ENCODE assay signal across 9 cellular contexts in the genomic region with DNA sequence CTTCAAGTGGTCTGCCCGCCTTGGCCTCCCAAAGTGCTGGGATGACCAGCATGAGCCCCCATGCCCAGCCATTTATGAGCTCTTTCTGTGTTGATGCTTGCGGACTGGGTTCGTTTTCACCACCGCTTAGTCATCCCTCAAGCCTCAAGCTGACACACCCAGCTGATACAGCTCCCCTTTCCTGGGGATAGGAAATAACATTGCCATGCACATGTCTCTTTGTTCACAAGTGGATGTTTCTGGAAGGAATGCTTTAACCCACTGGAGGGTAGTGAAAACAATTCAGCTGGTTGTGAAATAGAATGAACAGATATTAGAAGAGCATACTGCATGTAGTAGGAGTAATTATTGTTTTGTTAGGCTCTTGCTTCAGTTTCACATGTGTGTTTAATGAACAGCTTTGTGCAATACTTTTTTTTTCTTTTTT. TPM values are rescaled to one million over a fixed set of nuclear protein-coding genes. Genes with fewer than 3 reads are reported as not detected.
DNase-seq lines count a peak whose midpoint lies in the region; ATAC-seq and TF ChIP-seq lines count a peak whose summit lies in the region.
"Had no signal": no experiment of that assay in that cellular context is flagged by ENCODE, and none has a peak within 500 bp of the region (broad histone marks: within the 10 kb centered on the region; RNA-seq: fewer than 3 reads in every experiment).

No MANE protein-coding gene starts in this region.

- H3K27me3 Mint-ChIP-seq in activated CD8-positive, alpha-beta memory T cell treated with anti-CD3 and anti-CD28 coated beads, Interleukin-2, amount 10 ng/mL, durations not matched to agents 7 days and 5 days, result peaks cover 25% of the 10 kb centered on the region
- peaks cover 7% of the 10 kb centered on the region for H3K27me3 Mint-ChIP-seq in activated T-helper 17 cell treated with anti-CD3 and anti-CD28 coated beads, Interleukin-2, amount 50 U/mL, for 72 hours
- H3K27me3 Mint-ChIP-seq in type B pancreatic cell, result no peaks in the 10 kb centered on the region

- H3K4me1 Mint-ChIP-seq in activated CD8-positive, alpha-beta memory T cell treated with anti-CD3 and anti-CD28 coated beads, Interleukin-2, amount 10 ng/mL, durations not matched to agents 7 days and 5 days, result peaks cover 30% of the 10 kb centered on the region
- peaks cover 13% of the 10 kb centered on the region for H3K4me1 Mint-ChIP-seq in activated T-helper 17 cell treated with anti-CD3 and anti-CD28 coated beads, Interleukin-2, amount 50 U/mL, for 72 hours
- peaks cover 22% of the 10 kb centered on the region for H3K4me1 Mint-ChIP-seq in type B pancreatic cell (ENCODE audit: unreplicated experiment)

- H3K9me3 Mint-ChIP-seq in activated CD8-positive, alpha-beta memory T cell treated with anti-CD3 and anti-CD28 coated beads, Interleukin-2, amount 10 ng/mL, durations not matched to agents 7 days and 5 days (ENCODE audit: low read depth), result no peaks in the 10 kb centered on the region
- H3K9me3 Mint-ChIP-seq in activated T-helper 17 cell treated with anti-CD3 and anti-CD28 coated beads, Interleukin-2, amount 50 U/mL, for 72 hours, result no peaks in the 10 kb centered on the region
- no peaks in the 10 kb centered on the region for H3K9me3 Mint-ChIP-seq in type B pancreatic cell

- H3K36me3 Mint-ChIP-seq in activated CD8-positive, alpha-beta memory T cell treated with anti-CD3 and anti-CD28 coated beads, Interleukin-2, amount 10 ng/mL, durations not matched to agents 7 days and 5 days, result no peaks in the 10 kb centered on the region
- H3K36me3 Mint-ChIP-seq in activated T-helper 17 cell treated with anti-CD3 and anti-CD28 coated beads, Interleukin-2, amount 50 U/mL, for 72 hours (ENCODE audit: low read depth), result no peaks in the 10 kb centered on the region
- no peaks in the 10 kb centered on the region for H3K36me3 Mint-ChIP-seq in type B pancreatic cell

- no peak overlapping the region for H3K4me3 Mint-ChIP-seq in activated CD8-positive, alpha-beta memory T cell treated with anti-CD3 and anti-CD28 coated beads, Interleukin-2, amount 10 ng/mL, durations not matched to agents 7 days and 5 days
- peak overlapping the region; percentile 54 for H3K4me3 Mint-ChIP-seq in activated T-helper 17 cell treated with anti-CD3 and anti-CD28 coated beads, Interleukin-2, amount 50 U/mL, for 72 hours
- H3K4me3 Mint-ChIP-seq in type B pancreatic cell, result peak overlapping the region; percentile 44

- no peak for TF ChIP-seq CTCF in type B pancreatic cell (conservative IDR thresholded peaks at IDR 0.05)

- H3K27ac Mint-ChIP-seq in activated CD8-positive, alpha-beta memory T cell treated with anti-CD3 and anti-CD28 coated beads, Interleukin-2, amount 10 ng/mL, durations not matched to agents 7 days and 5 days, result peak overlapping the region; percentile 8
- peak overlapping the region; percentile 85 for H3K27ac Mint-ChIP-seq in activated T-helper 17 cell treated with anti-CD3 and anti-CD28 coated beads, Interleukin-2, amount 50 U/mL, for 72 hours
- H3K27ac Mint-ChIP-seq in type B pancreatic cell, result peak overlapping the region; percentile 96

- no peak for DNase-seq in activated CD8-positive, alpha-beta memory T cell treated with anti-CD3 and anti-CD28 coated beads, Interleukin-2, amount 10 ng/mL, durations not matched to agents 7 days and 5 days
- no peak for DNase-seq in activated CD8-positive, alpha-beta memory T cell treated with anti-CD3 and anti-CD28 coated beads for 24 hours
- DNase-seq in hepatic stellate cell (ENCODE audit: low spot score) (peak; percentile 92), type B pancreatic cell (ENCODE audit: extremely low spot score, unreplicated experiment) (no peak), KBM-7 (no peak)
- DNase-seq: amygdala had no signal

- ATAC-seq in activated CD8-positive, alpha-beta memory T cell treated with anti-CD3 and anti-CD28 coated beads, Interleukin-2, amount 10 ng/mL, durations not matched to agents 7 days and 5 days, result no peak
- ATAC-seq in activated T-helper 17 cell treated with anti-CD3 and anti-CD28 coated beads, Interleukin-2, amount 50 U/mL, for 72 hours (replicated peaks), result peak; percentile 28
- ATAC-seq in HG03457 (IDR thresholded peaks at IDR 0.05; ENCODE audit: unreplicated experiment) (no peak), HG02623 (IDR thresholded peaks at IDR 0.05; ENCODE audit: unreplicated experiment) (no peak)

- in situ Hi-C loops in KBM-7 (cut with MboI; ENCODE audit: low pct_unique_long_range_greater_than_20kb, low sequenced_read_pairs), result loop anchor here (25.0 kb wide), 1 partner anchor 337 kb away; no protein-coding TSS in a partner anchor

- CTCF ChIA-PET in activated CD8-positive, alpha-beta memory T cell treated with anti-CD3 and anti-CD28 coated beads, Interleukin-2, amount 10 ng/mL, durations not matched to agents 7 days and 5 days (lab: Charles Lee), result interaction anchor here (0.9 to 1.1 kb wide), 2 partner anchors 9 to 37 kb away, joined by 3 read pairs; a partner anchor contains a TSS

RNA-seq across cellular contexts. Expression of a gene that starts 8.5 kb away (rescaled TPM):
- total RNA-seq in activated CD8-positive, alpha-beta memory T cell treated with anti-CD3 and anti-CD28 coated beads, Interleukin-2, amount 10 ng/mL, durations not matched to agents 7 days and 5 days, result under 1 TPM in 1 of 2 experiments, not detected in 1; 0.55 TPM
- 1 to 10 TPM in 1 of 2 donors, under 1 TPM in 1; 0.76 to 1.5 TPM for total RNA-seq in activated T-helper 17 cell treated with anti-CD3 and anti-CD28 coated beads, Interleukin-2, amount 50 U/mL, for 72 hours
- 8.5 and 11.5 TPM in 2 replicates for total RNA-seq in type B pancreatic cell (ENCODE audit: low replicate concordance)

RNA-seq across cellular contexts. Expression of a gene that starts 10.2 kb away (rescaled TPM):
- total RNA-seq in activated CD8-positive, alpha-beta memory T cell treated with anti-CD3 and anti-CD28 coated beads, Interleukin-2, amount 10 ng/mL, durations not matched to agents 7 days and 5 days, result not detected
- total RNA-seq in activated T-helper 17 cell treated with anti-CD3 and anti-CD28 coated beads, Interleukin-2, amount 50 U/mL, for 72 hours, result not detected
- 0.57 TPM in 1 of 2 replicates, not detected in the other for total RNA-seq in type B pancreatic cell (ENCODE audit: low replicate concordance)

RNA-seq across cellular contexts. Expression of a gene that starts 20.0 kb away (rescaled TPM):
- total RNA-seq in activated CD8-positive, alpha-beta memory T cell treated with anti-CD3 and anti-CD28 coated beads, Interleukin-2, amount 10 ng/mL, durations not matched to agents 7 days and 5 days, result under 1 TPM; 0.09 to 0.12 TPM
- under 1 TPM in 1 of 2 donors, not detected in 1; 0.26 TPM for total RNA-seq in activated T-helper 17 cell treated with anti-CD3 and anti-CD28 coated beads, Interleukin-2, amount 50 U/mL, for 72 hours
- total RNA-seq in type B pancreatic cell (ENCODE audit: low replicate concordance), result 223 and 787 TPM in 2 replicates

Comparison
In these comparisons a context has a peak if more than half of its experiments do, and no peak if none do; other contexts are left out.
1. H3K27ac Mint-ChIP-seq: peak in every context shown above with its lines; median percentile 96 in type B pancreatic cell; 85 in activated T-helper 17 cell treated with anti-CD3 and anti-CD28 coated beads, Interleukin-2, amount 50 U/mL, for 72 hours; 8 in activated CD8-positive, alpha-beta memory T cell treated with anti-CD3 and anti-CD28 coated beads, Interleukin-2, amount 10 ng/mL, durations not matched to agents 7 days and 5 days.
2. RNA of a gene that starts 20.0 kb away (total RNA-seq): 223 to 787 TPM in type B pancreatic cell; 0.26 TPM in activated T-helper 17 cell treated with anti-CD3 and anti-CD28 coated beads, Interleukin-2, amount 50 U/mL, for 72 hours and 0.09 to 0.12 TPM in activated CD8-positive, alpha-beta memory T cell treated with anti-CD3 and anti-CD28 coated beads, Interleukin-2, amount 10 ng/mL, durations not matched to agents 7 days and 5 days; every median in the first group is over 100 times any median in the second.